In genomic region chr16:29116980-29117379, GRCh38 we compare ENCODE assay signal across 1 cellular context.
TF ChIP-seq lines count a peak whose summit lies in the region.

No MANE protein-coding gene starts in this region.

TF ChIP-seq in liver, 16 proteins besides CTCF, POLR2A, EP300 and RAD21 (continued from another document):
- TF ChIP-seq MAX (IDR thresholded peaks at IDR 0.05) = no peak
- TF ChIP-seq EGR1 (IDR thresholded peaks at IDR 0.05; ENCODE audit: low read depth in 2 of 2) = no peak
- TF ChIP-seq RXRA (IDR thresholded peaks at IDR 0.05) = no peak
- no peak for TF ChIP-seq SP1 (IDR thresholded peaks at IDR 0.05)
- TF ChIP-seq NR2F2 (IDR thresholded peaks at IDR 0.05) = no peak
- TF ChIP-seq YY1 (IDR thresholded peaks at IDR 0.05) = no peak
- no peak for TF ChIP-seq GABPA (IDR thresholded peaks at IDR 0.05 in 1 of 2, conservative IDR thresholded peaks at IDR 0.05 in 1 of 2)
- TF ChIP-seq FOXA2 (IDR thresholded peaks at IDR 0.05) = no peak
- TF ChIP-seq HNF4G (IDR thresholded peaks at IDR 0.05) = no peak
- no peak for TF ChIP-seq REST (IDR thresholded peaks at IDR 0.05)
- no peak for TF ChIP-seq ATF3 (IDR thresholded peaks at IDR 0.05)
- TF ChIP-seq TAF1 (conservative IDR thresholded peaks at IDR 0.05) = no peak
TF ChIP-seq in liver: peak in this region for 0.
